In the genomic region with DNA sequence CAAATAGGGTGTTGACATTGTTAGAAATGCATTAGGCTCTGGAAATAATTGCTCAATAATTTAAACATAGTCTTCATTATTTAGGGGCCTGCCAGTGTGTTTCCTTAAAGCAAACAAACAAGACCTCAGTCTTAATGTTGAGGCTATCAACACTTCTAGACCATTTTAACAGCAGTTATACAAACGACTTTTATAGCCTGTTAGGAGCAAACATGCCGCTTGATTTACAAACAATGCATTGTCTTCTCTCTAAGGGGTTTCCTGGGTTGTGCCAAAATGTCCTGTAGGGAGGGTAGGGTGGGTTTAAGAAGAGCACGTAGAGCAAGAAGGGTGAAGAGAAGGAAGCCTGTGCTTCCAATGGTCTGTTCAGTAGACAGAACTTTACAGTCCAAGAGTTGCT, we compare ENCODE assay signal across 29 cellular contexts.
"Had no signal": no experiment of that assay in that cellular context is flagged by ENCODE, and none has a peak within 500 bp of the region (broad histone marks: within the 10 kb centered on the region; RNA-seq: fewer than 3 reads in every experiment).

No MANE protein-coding gene starts in this region.

- H3K4me3 ChIP-seq: ovary, psoas muscle, skin epidermis, smooth muscle cell, spleen, suprapubic skin, thoracic aorta, thyroid gland, tibial nerve, upper lobe of left lung, vagina had no signal

- H3K9me3 ChIP-seq: neutrophil, ovary, psoas muscle, spleen, suprapubic skin, thoracic aorta, thyroid gland, tibial nerve, upper lobe of left lung, vagina had no signal

- H3K4me2 ChIP-seq: smooth muscle cell had no signal

- H3K27me3 ChIP-seq: neutrophil, ovary, spleen, suprapubic skin, thyroid gland, tibial nerve, upper lobe of left lung, vagina had no signal

- H3K79me2 ChIP-seq: parathyroid adenoma had no signal

- H3K36me3 ChIP-seq: neutrophil, ovary, spleen, suprapubic skin, thoracic aorta, thyroid gland, tibial nerve, upper lobe of left lung, vagina had no signal

- H3K4me1 ChIP-seq: parathyroid adenoma, psoas muscle, spleen, suprapubic skin, thyroid gland, tibial nerve, upper lobe of left lung, vagina had no signal

- DNase-seq: naive B cell; naive thymus-derived CD8-positive, alpha-beta T cell; nephron progenitor cell; nucleus accumbens; ovary; posterior cingulate gyrus; psoas muscle; right cardiac atrium; spleen; stimulated activated CD4-positive, alpha-beta T cell treated with anti-CD3 and anti-CD28 coated beads, Interleukin-12 subunit alpha, Interleukin-12 subunit beta, amount 100 ng/mL, for 4 hours; stimulated activated CD4-positive, alpha-beta T cell treated with anti-CD3 and anti-CD28 coated beads, Interleukin-1b, Interleukin-23, amount 100 ng/mL, for 48 hours; stimulated activated CD4-positive, alpha-beta T cell treated with anti-CD3 and anti-CD28 coated beads, Interleukin-4, amount 100 ng/mL, for 1 hour; stimulated activated CD4-positive, alpha-beta T cell treated with anti-CD3 and anti-CD28 coated beads, Interleukin-4, amount 100 ng/mL, for 4 hours; stimulated activated CD8-positive, alpha-beta memory T cell treated with anti-CD3 and anti-CD28 coated beads, Interleukin-4, amount 100 ng/mL, for 48 hours; stimulated activated naive CD4-positive, alpha-beta T cell; stimulated activated naive CD8-positive, alpha-beta T cell treated with anti-CD3 and anti-CD28 coated beads, Interleukin-15, amount 100 ng/mL, for 72 hours; stimulated activated naive CD8-positive, alpha-beta T cell treated with anti-CD3 and anti-CD28 coated beads, Interleukin-15, Interleukin-2, amounts not matched to agents 100 U/mL and 50 U/mL, for 24 hours; substantia nigra; thyroid gland; trophoblast cell; upper lobe of left lung had no signal

- H2AFZ ChIP-seq: parathyroid adenoma had no signal

- H3K27ac ChIP-seq: neutrophil, ovary, parathyroid adenoma, psoas muscle, skin epidermis, spleen, suprapubic skin, thoracic aorta, thyroid gland, tibial nerve, upper lobe of left lung, vagina had no signal
